34 cellular contexts compared by ENCODE assay signal in the genomic region with DNA sequence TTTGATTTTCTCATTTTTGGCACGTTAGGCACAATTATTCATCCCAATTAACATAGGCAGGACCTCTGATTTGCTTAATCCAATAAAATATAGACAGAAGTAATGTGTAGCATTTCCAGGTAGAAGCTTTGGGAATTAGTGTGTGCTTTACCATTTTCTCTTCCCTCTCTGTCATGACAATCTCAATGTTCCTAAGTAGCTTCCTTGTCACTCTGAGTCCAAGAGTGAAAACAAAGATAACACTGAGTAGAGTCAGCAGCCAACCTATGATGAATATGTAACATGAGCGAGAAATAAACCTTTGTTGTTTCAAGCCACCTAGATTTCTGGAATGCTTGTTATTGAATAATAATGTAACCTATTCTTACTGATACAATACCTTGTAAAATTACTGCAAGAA.
"Had no signal": no experiment of that assay in that cellular context is flagged by ENCODE, and none has a peak within 500 bp of the region (broad histone marks: within the 10 kb centered on the region; RNA-seq: fewer than 3 reads in every experiment).

No MANE protein-coding gene starts in this region.

- DNase-seq: Karpas-422, Kasumi-1, MG63, MM.1S, MV-4-11, NCI-H1048, NCI-H1092, NCI-H1092 treated with DMSO at 0.1 percent for 48 hours, NCI-H1105, NCI-H1105 treated with DMSO at 0.1 percent for 48 hours, NCI-H1417, NCI-H1417 treated with DMSO at 0.1 percent for 48 hours, NCI-H1436, NCI-H1436 treated with DMSO at 0.1 percent for 48 hours, NCI-H146, NCI-H1694, NCI-H1694 treated with DMSO at 0.1 percent for 48 hours, NCI-H187, NCI-H187 treated with DMSO at 0.1 percent for 48 hours, NCI-H1930, NCI-H2029, NCI-H2029 treated with DMSO at 0.1 percent for 48 hours, NCI-H2081, NCI-H2081 treated with DMSO at 0.1 percent for 48 hours, NCI-H2107, NCI-H2171, NCI-H2171 treated with DMSO at 0.1 percent for 48 hours, NCI-H2227 treated with DMSO at 0.1 percent for 48 hours, NCI-H226, NCI-H345, NCI-H446, NCI-H446 treated with DMSO at 0.1 percent for 48 hours, NCI-H510A had no signal

- H3K27ac ChIP-seq: KMS-11 had no signal

- H3K4me3 ChIP-seq: MG63 had no signal

- H3K36me3 ChIP-seq: MG63 had no signal

- H3K4me2 ChIP-seq: KMS-11 had no signal

- H3K27me3 ChIP-seq: MG63 had no signal

- H3K9me3 ChIP-seq: MG63 had no signal

- H3K9ac ChIP-seq: KMS-11 had no signal
